In the genomic region with DNA sequence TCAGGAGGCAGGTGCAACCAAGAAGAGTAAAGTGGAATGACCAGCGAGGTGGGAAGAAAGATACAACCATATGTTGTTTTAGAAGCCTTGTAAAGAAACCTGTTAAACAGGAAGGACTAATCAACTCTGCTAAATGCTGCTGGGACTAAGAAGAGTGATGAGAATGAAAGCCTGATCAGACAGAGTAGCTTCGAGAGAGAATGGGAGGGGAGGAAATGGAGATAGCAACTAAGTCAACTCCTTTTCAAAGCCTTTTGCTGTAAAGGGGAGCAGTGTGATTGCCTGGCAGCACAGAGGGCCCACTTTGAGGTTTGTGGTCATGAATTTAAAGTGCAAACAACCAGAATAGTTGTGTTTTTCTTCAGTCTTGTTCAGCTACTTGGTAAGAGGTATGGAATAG, we compare ENCODE assay signal across 12 cellular contexts. TPM values are rescaled to one million over a fixed set of nuclear protein-coding genes. Genes with fewer than 3 reads are reported as not detected.
DNase-seq lines count a peak whose midpoint lies in the region; ATAC-seq and TF ChIP-seq lines count a peak whose summit lies in the region.
"Had no signal": no experiment of that assay in that cellular context is flagged by ENCODE, and none has a peak within 500 bp of the region (broad histone marks: within the 10 kb centered on the region; RNA-seq: fewer than 3 reads in every experiment).

No MANE protein-coding gene starts in this region.

- intact Hi-C loops in natural killer cell (cut with micrococcal nuclease), result loop anchor here (1.0 to 5.0 kb wide), 3 partner anchors 100 to 312 kb away; a partner anchor contains a TSS
- intact Hi-C loops in colonic mucosa (cut with DNase I), result loop anchor here (5.0 to 10.0 kb wide), 2 partner anchors 108 to 315 kb away; no protein-coding TSS in a partner anchor

- no peaks in the 10 kb centered on the region for H3K36me3 ChIP-seq in colonic mucosa

- TF ChIP-seq CTCF in natural killer cell (IDR thresholded peaks at IDR 0.05) (no peak), colonic mucosa (IDR thresholded peaks at IDR 0.05) (no peak)

- H3K27me3 Mint-ChIP-seq in natural killer cell (ENCODE audit: low read depth in 2 of 2), result no peaks in the 10 kb centered on the region
- H3K27me3 Mint-ChIP-seq: type B pancreatic cell had no signal

- no peaks in the 10 kb centered on the region for H3K27me3 ChIP-seq in colonic mucosa

- H3K4me1 ChIP-seq in colonic mucosa, result no peaks in the 10 kb centered on the region

- H3K9me3 ChIP-seq in colonic mucosa, result no peaks in the 10 kb centered on the region

- no peak overlapping the region for H3K9ac ChIP-seq in colonic mucosa (ENCODE audit: low read depth in 2 of 2, low read length in 2 of 2)

- H3K27ac ChIP-seq in colonic mucosa, result no peak overlapping the region

- H3K4me3 Mint-ChIP-seq in natural killer cell, result no peak overlapping the region
- H3K4me3 Mint-ChIP-seq: nephron progenitor cell, type B pancreatic cell had no signal

- no peaks in the 10 kb centered on the region for H3K9me3 Mint-ChIP-seq in natural killer cell
- H3K9me3 Mint-ChIP-seq: nephron progenitor cell had no signal

- no peak overlapping the region for H3K4me3 ChIP-seq in colonic mucosa

- no peak overlapping the region for H3K27ac Mint-ChIP-seq in natural killer cell
- H3K27ac Mint-ChIP-seq: nephron progenitor cell, type B pancreatic cell had no signal

- ATAC-seq in HG03432 (IDR thresholded peaks at IDR 0.05; ENCODE audit: unreplicated experiment), result peak; percentile 68
- peak; percentile 74 to 77 (median 76) for ATAC-seq in natural killer cell
- ATAC-seq in HG02885 (IDR thresholded peaks at IDR 0.05; ENCODE audit: poor library complexity, unreplicated experiment), result no peak
- no peak for ATAC-seq in GM18909 (IDR thresholded peaks at IDR 0.05; ENCODE audit: poor library complexity, unreplicated experiment)

- no peaks in the 10 kb centered on the region for H3K36me3 Mint-ChIP-seq in natural killer cell

- H3K4me1 Mint-ChIP-seq in natural killer cell, result peaks cover 30 to 35% of the 10 kb centered on the region in 2 donors
- H3K4me1 Mint-ChIP-seq: nephron progenitor cell had no signal

- DNase-seq in NCI-H82 (lab: John Stamatoyannopoulos, UW), result peak; percentile 76
- DNase-seq in NCI-H82 treated with DMSO at 0.1 percent for 48 hours (lab: John Stamatoyannopoulos, UW; ENCODE audit: unreplicated experiment), result no peak
- peak; percentile 25 for DNase-seq in activated T-helper 1 cell treated with Interleukin-2 at 50 U/mL for 16 hours (ENCODE audit: low read depth)
- DNase-seq in natural killer cell, result no peak
- no peak for DNase-seq in colonic mucosa
- DNase-seq: 8988T, NCI-H774, nephron progenitor cell had no signal

RNA-seq across cellular contexts. Expression of a gene that starts 31.4 kb away (rescaled TPM):
- 10 to 100 TPM; 27.7 to 38.8 (median 36.2) TPM for total RNA-seq in natural killer cell
- total RNA-seq in colonic mucosa, result 10 to 100 TPM; 32.8 to 39.2 TPM

RNA-seq across cellular contexts. Expression of a gene that starts 32.6 kb away (rescaled TPM):
- total RNA-seq in natural killer cell (1 to 10 TPM; 3.5 to 5.8 (median 3.9) TPM), colonic mucosa (1 to 10 TPM; 4.8 to 7.2 TPM)

Comparison
In these comparisons a context has a peak if more than half of its experiments do, and no peak if none do; other contexts are left out.
1. DNase-seq: peak in NCI-H82 (single experiment) and activated T-helper 1 cell treated with Interleukin-2 at 50 U/mL for 16 hours (single experiment); none in NCI-H82 treated with DMSO at 0.1 percent for 48 hours (single experiment), natural killer cell (single experiment) and colonic mucosa (single experiment).
2. ATAC-seq: peak in HG03432 (single experiment) and natural killer cell (3 of 3); none in HG02885 (single experiment) and GM18909 (single experiment).